ENCODE assay signal across 8 cellular contexts in the genomic region with DNA sequence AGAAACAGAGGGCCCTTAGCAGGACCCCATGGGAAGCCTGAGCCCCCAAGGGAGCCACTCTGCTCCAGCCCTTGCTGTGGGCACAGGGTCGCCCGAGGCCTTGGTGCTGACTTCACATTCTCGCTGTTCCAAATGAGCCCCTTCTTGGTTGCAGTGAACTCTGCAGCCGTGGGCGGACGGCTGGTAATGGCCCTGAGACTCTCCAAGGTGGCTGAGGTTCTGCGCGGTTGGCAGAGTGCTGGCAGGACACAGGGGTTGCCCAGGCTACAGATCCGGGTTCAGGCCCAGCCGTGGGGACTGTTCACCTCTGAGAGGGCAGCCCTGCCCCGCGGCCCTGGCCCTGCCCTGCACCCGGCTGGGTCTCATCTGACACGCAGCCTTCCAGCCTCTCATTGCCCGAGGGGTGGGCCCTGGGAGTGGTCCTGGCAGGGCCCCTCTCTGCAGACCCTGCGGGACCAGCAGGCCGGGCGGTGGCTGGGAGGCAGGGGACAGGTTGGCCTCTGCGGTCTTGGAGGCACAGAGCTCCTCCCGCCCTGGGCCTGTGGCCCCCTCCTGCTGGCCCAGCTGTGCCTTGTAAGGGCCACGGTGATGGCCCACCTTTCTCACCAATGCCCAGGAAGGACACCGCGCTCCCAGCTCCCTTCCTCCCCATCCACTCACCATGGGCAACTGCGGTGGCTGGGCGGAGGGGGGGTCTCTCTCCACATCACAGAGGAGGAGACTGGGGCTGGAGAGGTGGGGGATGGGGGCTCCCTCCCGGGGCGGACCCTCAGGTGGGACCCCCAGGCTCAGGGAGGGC.
DNase-seq lines count a peak whose midpoint lies in the region; ATAC-seq lines count a peak whose summit lies in the region.

No MANE protein-coding gene starts in this region.

- H3K36me3 ChIP-seq in iPS-15b (ENCODE audit: control insufficient read depth, insufficient read depth, low read length) = no peaks in the 10 kb centered on the region

- ATAC-seq in HG02588 (IDR thresholded peaks at IDR 0.05; ENCODE audit: unreplicated experiment) = peak; percentile 4

- H3K27me3 ChIP-seq in iPS-15b (ENCODE audit: control insufficient read depth, insufficient read depth, low read length) = peaks cover 9% of the 10 kb centered on the region

- DNase-seq in DMS153 (lab: John Stamatoyannopoulos, UW) = peak; percentile 45
- no peak for DNase-seq in DMS153 treated with DMSO at 0.1 percent for 48 hours (lab: John Stamatoyannopoulos, UW; ENCODE audit: unreplicated experiment)
- peak; percentile 41 for DNase-seq in SW480 (ENCODE audit: low spot score)
- DNase-seq in NCI-H774 (lab: John Stamatoyannopoulos, UW) = no peak
- no peak for DNase-seq in GM19238 (ENCODE audit: insufficient read length, low spot score)
- no peak for DNase-seq in amniotic stem cell (lab: John Stamatoyannopoulos, UW)

- H3K4me3 ChIP-seq in iPS-15b (ENCODE audit: low read depth, low read length) = peak overlapping the region; percentile 32

- no peaks in the 10 kb centered on the region for H3K9me3 ChIP-seq in iPS-15b (ENCODE audit: control insufficient read depth, insufficient read depth, low read length)

- no peaks in the 10 kb centered on the region for H3K4me1 ChIP-seq in iPS-15b (ENCODE audit: control insufficient read depth, insufficient read depth, low read length)

- no peak overlapping the region for H3K9ac ChIP-seq in iPS-15b (ENCODE audit: low read depth, low read length)

Comparison
In these comparisons a context has a peak if more than half of its experiments do, and no peak if none do; other contexts are left out.
1. DNase-seq: peak in DMS153 (single experiment) and SW480 (single experiment); none in DMS153 treated with DMSO at 0.1 percent for 48 hours (single experiment), NCI-H774 (single experiment), GM19238 (single experiment) and amniotic stem cell (single experiment).